ENCODE assay signal across 27 cellular contexts in the genomic region with DNA sequence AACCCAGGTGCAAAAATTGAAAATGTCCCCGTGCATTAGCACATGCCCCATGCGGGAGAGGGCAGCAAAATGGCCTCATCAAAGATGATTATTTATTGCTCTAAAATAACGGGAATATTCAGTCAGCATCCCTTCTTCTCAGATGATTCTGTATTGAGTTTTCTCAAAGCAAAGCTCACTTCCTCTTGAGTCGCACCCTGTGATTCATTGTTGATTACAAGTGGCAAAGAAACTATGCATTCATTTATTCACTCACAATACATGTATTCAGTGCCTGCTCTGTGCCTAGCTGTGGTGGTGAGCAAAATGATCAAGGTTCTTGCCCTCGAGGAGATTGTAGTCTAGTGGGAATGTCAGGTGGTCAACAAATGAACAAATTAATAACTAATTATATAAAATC.
DNase-seq lines count a peak whose midpoint lies in the region; ATAC-seq, FAIRE-seq and TF ChIP-seq lines count a peak whose summit lies in the region.
"Had no signal": no experiment of that assay in that cellular context is flagged by ENCODE, and none has a peak within 500 bp of the region (broad histone marks: within the 10 kb centered on the region; RNA-seq: fewer than 3 reads in every experiment).

No MANE protein-coding gene starts in this region.

- H3K36me3 Mint-ChIP-seq in MCF 10A (ENCODE audit: insufficient read depth, unreplicated experiment) (no peaks in the 10 kb centered on the region), T-cell (no peaks in the 10 kb centered on the region)

- TF ChIP-seq CTCF in MCF 10A (IDR thresholded peaks at IDR 0.05; ENCODE audit: unreplicated experiment) = no peak
- TF ChIP-seq CTCF in breast epithelium (IDR thresholded peaks at IDR 0.05) = no peak
- no peak for TF ChIP-seq CTCF in keratinocyte (optimal IDR thresholded peaks at IDR 0.05 in 1 of 3, IDR thresholded peaks at IDR 0.05 in 1 of 3, conservative IDR thresholded peaks at IDR 0.05 in 1 of 3; ENCODE audit: extremely low read depth in 1 of 3, insufficient read depth in 2 of 3, low read length in 3 of 3)

- H4K20me1 ChIP-seq in keratinocyte (ENCODE audit: control insufficient read depth, extremely low read depth, insufficient read depth, low read length) = no peaks in the 10 kb centered on the region

- H3K9me3 ChIP-seq in breast epithelium (no peaks in the 10 kb centered on the region), keratinocyte (ENCODE audit: control insufficient read depth, low read depth, low read length) (no peaks in the 10 kb centered on the region)

- no peaks in the 10 kb centered on the region for H3K9me1 ChIP-seq in keratinocyte (ENCODE audit: control insufficient read depth, extremely low read depth, insufficient read depth, low read length)

- no TSS peak for BruUV-seq in MCF 10A (replicated peaks; lab: Mats Ljungman, UMichigan)

- TF ChIP-seq POLR2A in breast epithelium (IDR thresholded peaks at IDR 0.05) = no peak

- DNase-seq in MCF 10A (ENCODE audit: unreplicated experiment) (no peak), breast epithelium (ENCODE audit: low spot score in 2 of 2) (no peak), epithelial cell of prostate (ENCODE audit: low read depth, low spot score) (no peak), keratinocyte (ENCODE audit: low read depth, low spot score) (no peak), DMS 273 (lab: John Stamatoyannopoulos, UW; ENCODE audit: unreplicated experiment) (no peak), germinal center (ENCODE audit: low spot score) (no peak), T-cell (no peak)
- DNase-seq: HCEC 1CT; Karpas-422; MV-4-11; NCI-H1105; NCI-H1436 treated with DMSO at 0.1 percent for 48 hours; NCI-H187 treated with DMSO at 0.1 percent for 48 hours; NCI-H2107; NCI-H446 treated with DMSO at 0.1 percent for 48 hours; NCI-H526; NCI-H82; NK-92 treated with Interleukin-12 subunit alpha and Interleukin-12 subunit beta, amount 100 ng/mL, for 24 hours; PC-9; Right ventricle myocardium superior had no signal

- H3K79me2 ChIP-seq in keratinocyte (ENCODE audit: control insufficient read depth, insufficient read depth, low read length) = no peaks in the 10 kb centered on the region

- H3K36me3 ChIP-seq in breast epithelium (no peaks in the 10 kb centered on the region), keratinocyte (ENCODE audit: control insufficient read depth in 2 of 2, extremely low read depth in 1 of 2, insufficient read depth in 2 of 2, low read length in 2 of 2) (no peaks in the 10 kb centered on the region)
- H3K36me3 ChIP-seq: SJSA1 had no signal

- ATAC-seq in HG03571 (IDR thresholded peaks at IDR 0.05; ENCODE audit: unreplicated experiment) (no peak), T-cell (replicated peaks in 1 of 4) (no peak)
- ATAC-seq: GM12878 had no signal

- H3K4me2 ChIP-seq in keratinocyte (ENCODE audit: control insufficient read depth, extremely low read depth, insufficient read depth, low read depth, low read length) = peak overlapping the region; percentile 22
- H3K4me2 ChIP-seq: PC-9 had no signal

- intact Hi-C loops in MCF 10A (cut with micrococcal nuclease) = no loop called here
- intact Hi-C loops in breast epithelium (cut with DNase I; ENCODE audit: low total_unique reads) = no loop called here

- POLR2A ChIA-PET in MCF 10A (lab: Yijun Ruan, JAX) = interaction anchor here (1.0 to 1.1 kb wide), 2 partner anchors 19 to 148 kb away, joined by 3 to 5 read pairs; no protein-coding TSS in a partner anchor
- POLR2A ChIA-PET in T-cell (lab: Charles Lee) = no interaction called here

- H3K4me1 Mint-ChIP-seq in MCF 10A (ENCODE audit: insufficient read depth, unreplicated experiment) = peaks cover 22% of the 10 kb centered on the region
- no peaks in the 10 kb centered on the region for H3K4me1 Mint-ChIP-seq in T-cell

- no peaks in the 10 kb centered on the region for H3K27me3 Mint-ChIP-seq in MCF 10A (ENCODE audit: insufficient read depth, unreplicated experiment)
- H3K27me3 Mint-ChIP-seq in T-cell = peaks cover 3 to 15% of the 10 kb centered on the region in 2 donors

- CTCF ChIA-PET in MCF 10A (lab: Yijun Ruan, JAX) = interaction anchor here (0.6 kb wide), 1 partner anchor 686 kb away, joined by 5 read pairs; no protein-coding TSS in a partner anchor
- CTCF ChIA-PET in T-cell (lab: Charles Lee) = no interaction called here

- H3K9me3 Mint-ChIP-seq in MCF 10A (ENCODE audit: unreplicated experiment) (no peaks in the 10 kb centered on the region), T-cell (peaks cover 0 to 3% (median 2%) of the 10 kb centered on the region in 3 donors)

- H3K4me1 ChIP-seq in breast epithelium (no peaks in the 10 kb centered on the region), keratinocyte (ENCODE audit: control insufficient read depth, extremely low read depth, insufficient read depth, low read length) (peaks cover 12% of the 10 kb centered on the region)
- H3K4me1 ChIP-seq: SJSA1 had no signal

- H2AFZ ChIP-seq in keratinocyte (ENCODE audit: control insufficient read depth, low read length) = no peak overlapping the region
- H2AFZ ChIP-seq: PC-9 had no signal

- H3K27ac Mint-ChIP-seq in MCF 10A (ENCODE audit: low read depth, unreplicated experiment) (peak overlapping the region; percentile 19), T-cell (no peak overlapping the region)

- dilution Hi-C loops in keratinocyte (cut with MboI; ENCODE audit: extremely low pct_ligation_motif_present, low sequenced_read_pairs) = no loop called here

- FAIRE-seq in keratinocyte (lab: Jason Lieb, UNC) = peak; percentile 88
- FAIRE-seq: D721Med, G401.6, GM12878, H1 had no signal

- no peak overlapping the region for H3K9ac ChIP-seq in keratinocyte (ENCODE audit: control insufficient read depth, extremely low read depth, insufficient read depth, low read length)

- H3K4me3 ChIP-seq in breast epithelium (no peak overlapping the region), keratinocyte (ENCODE audit: control insufficient read depth in 2 of 3, extremely low read depth in 1 of 3, insufficient read depth in 2 of 3, low read depth in 1 of 3, low read length in 3 of 3) (no peak overlapping the region)
- H3K4me3 ChIP-seq: GM12878, PC-9, SJSA1 had no signal

- H3K27ac ChIP-seq in breast epithelium (no peak overlapping the region), epithelial cell of prostate (peak overlapping the region; percentile 75), keratinocyte (ENCODE audit: control insufficient read depth, insufficient read depth, low read length) (peak overlapping the region; percentile 57)
- H3K27ac ChIP-seq: 22Rv1, PC-9, SJSA1 had no signal

- H3K27me3 ChIP-seq in breast epithelium = peaks cover 0 to 11% of the 10 kb centered on the region in 2 donors
- H3K27me3 ChIP-seq in keratinocyte (ENCODE audit: control insufficient read depth, extremely low read depth, insufficient read depth, low read length) = peaks cover 5% of the 10 kb centered on the region
- H3K27me3 ChIP-seq: SJSA1 had no signal

- H3K4me3 Mint-ChIP-seq in MCF 10A (ENCODE audit: unreplicated experiment) (no peak overlapping the region), T-cell (no peak overlapping the region)

Comparison
In these comparisons a context has a peak if more than half of its experiments do, and no peak if none do; other contexts are left out.
1. H3K27ac ChIP-seq: peak in epithelial cell of prostate (single experiment) and keratinocyte (single experiment); none in breast epithelium (0 of 2).